1 cellular context compared by ENCODE assay signal in the genomic region with DNA sequence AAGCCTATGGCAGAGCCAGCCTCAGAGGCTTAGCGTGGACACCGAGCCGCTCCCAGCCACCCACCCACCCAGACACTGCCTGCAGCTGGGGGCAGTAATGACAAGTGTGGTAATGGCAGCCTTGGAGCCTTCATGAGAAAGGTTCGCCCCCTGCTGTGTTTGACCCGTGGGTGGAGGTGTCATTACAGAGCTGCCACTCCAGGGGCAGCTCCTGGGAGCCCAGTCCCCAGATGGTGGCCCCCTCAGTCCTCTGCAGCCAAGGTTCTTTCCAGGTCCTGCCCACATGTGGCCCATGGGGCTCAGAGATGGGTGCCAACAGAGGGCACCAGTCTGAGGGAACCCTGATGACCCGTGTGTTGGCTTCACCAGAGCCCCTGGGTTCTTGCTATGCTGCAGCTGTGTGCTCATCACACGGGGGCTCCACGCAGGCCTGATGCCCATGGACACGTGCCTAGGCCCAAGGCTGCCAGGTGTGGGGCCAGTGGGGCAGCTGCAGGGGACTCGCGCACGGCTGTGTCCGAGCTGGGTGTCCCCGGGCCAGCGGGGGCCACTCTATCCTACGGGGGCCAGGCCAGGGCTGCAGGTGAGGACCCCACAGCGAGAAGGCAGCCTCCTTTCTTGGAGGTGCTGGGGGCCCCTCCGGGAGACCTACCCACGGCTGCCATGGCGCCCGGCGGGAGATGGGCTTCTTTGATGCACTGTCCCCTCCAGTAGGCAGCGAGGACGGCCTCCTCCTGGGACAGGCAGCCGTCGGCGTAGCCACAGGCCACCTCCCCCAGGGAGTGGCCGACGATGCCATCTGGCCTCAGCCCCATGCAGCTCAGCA.
TF ChIP-seq lines count a peak whose summit lies in the region.

No MANE protein-coding gene starts in this region.

TF ChIP-seq in HepG2, 621 proteins besides CTCF, POLR2A, EP300 and RAD21 (continued from another document):
- TF ChIP-seq, protein P1, sequence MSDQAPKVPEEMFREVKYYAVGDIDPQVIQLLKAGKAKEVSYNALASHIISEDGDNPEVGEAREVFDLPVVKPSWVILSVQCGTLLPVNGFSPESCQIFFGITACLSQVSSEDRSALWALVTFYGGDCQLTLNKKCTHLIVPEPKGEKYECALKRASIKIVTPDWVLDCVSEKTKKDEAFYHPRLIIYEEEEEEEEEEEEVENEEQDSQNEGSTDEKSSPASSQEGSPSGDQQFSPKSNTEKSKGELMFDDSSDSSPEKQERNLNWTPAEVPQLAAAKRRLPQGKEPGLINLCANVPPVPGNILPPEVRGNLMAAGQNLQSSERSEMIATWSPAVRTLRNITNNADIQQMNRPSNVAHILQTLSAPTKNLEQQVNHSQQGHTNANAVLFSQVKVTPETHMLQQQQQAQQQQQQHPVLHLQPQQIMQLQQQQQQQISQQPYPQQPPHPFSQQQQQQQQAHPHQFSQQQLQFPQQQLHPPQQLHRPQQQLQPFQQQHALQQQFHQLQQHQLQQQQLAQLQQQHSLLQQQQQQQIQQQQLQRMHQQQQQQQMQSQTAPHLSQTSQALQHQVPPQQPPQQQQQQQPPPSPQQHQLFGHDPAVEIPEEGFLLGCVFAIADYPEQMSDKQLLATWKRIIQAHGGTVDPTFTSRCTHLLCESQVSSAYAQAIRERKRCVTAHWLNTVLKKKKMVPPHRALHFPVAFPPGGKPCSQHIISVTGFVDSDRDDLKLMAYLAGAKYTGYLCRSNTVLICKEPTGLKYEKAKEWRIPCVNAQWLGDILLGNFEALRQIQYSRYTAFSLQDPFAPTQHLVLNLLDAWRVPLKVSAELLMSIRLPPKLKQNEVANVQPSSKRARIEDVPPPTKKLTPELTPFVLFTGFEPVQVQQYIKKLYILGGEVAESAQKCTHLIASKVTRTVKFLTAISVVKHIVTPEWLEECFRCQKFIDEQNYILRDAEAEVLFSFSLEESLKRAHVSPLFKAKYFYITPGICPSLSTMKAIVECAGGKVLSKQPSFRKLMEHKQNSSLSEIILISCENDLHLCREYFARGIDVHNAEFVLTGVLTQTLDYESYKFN (CRISPR knock-in tag; conservative IDR thresholded peaks at IDR 0.05): no peak
- TF ChIP-seq ZNF546 (CRISPR knock-in tag; conservative IDR thresholded peaks at IDR 0.05) (no peak), ZNF333 (CRISPR knock-in tag; IDR thresholded peaks at IDR 0.05; ENCODE audit: borderline replicate concordance) (peak; percentile 61; the same call in 1 of the 2 replicates), ZNF510 (CRISPR knock-in tag; IDR thresholded peaks at IDR 0.05; ENCODE audit: low read depth) (no peak), MXI1 (IDR thresholded peaks at IDR 0.05; ENCODE audit: borderline replicate concordance, low read depth, low read length) (no peak), MED8 (CRISPR knock-in tag; IDR thresholded peaks at IDR 0.05; ENCODE audit: insufficient replicate concordance) (peak; percentile 14), AGO2 (optimal IDR thresholded peaks at IDR 0.05; ENCODE audit: low read depth, low read length) (peak; percentile 52)
